8 cellular contexts compared by ENCODE assay signal in the genomic region with DNA sequence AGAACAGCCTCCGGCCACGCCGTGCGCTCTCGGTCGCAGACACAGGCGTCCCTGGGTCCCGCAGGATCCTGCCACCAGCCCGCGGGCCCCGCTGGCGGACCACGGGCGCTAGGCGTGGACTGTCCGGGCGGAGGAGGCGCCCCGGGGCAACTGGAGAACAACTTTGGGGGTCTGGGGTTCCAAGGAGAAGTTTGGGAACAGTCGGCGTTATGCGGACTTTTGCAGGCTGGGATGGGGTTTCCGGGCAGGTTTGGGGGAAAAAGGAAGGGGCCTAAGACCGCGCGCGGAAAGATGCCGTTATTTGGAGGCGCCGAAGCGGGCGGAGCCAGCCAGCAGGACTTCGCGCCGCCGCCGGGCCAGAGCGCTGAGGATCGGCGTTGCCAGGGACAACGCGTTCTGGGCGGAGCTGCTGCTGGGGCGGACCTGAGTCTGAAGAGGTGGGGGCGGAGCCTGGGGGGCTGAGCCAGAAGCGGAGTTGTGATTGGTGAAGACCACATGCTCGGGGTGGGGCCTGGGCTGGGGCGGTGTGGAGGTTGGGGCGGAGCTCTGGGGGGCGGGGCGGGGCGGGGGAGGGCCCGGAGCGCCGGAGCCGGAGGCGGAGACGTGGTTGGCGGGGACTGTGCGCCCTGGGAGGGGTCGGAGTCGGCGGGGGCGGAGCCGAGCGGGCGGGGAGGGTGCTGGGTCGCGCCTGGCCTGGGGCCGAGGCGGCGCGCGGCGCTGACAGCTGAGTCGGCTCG. TPM values are rescaled to one million over a fixed set of nuclear protein-coding genes. Genes with fewer than 3 reads are reported as not detected.
DNase-seq lines count a peak whose midpoint lies in the region; ATAC-seq and TF ChIP-seq lines count a peak whose summit lies in the region.

A gene (plus strand): TSS at position 680 of the 737 bp plus-strand sequence. CDS start 120 bp downstream, outside the sequence.

- peak within 1 kb of the TSS; percentile 55 for H3K4me3 ChIP-seq in kidney epithelial cell (ENCODE audit: low read depth, low read length)

- TF ChIP-seq POLR2A in GM19099 (IDR thresholded peaks at IDR 0.05; ENCODE audit: extremely low read depth, insufficient read length, low read depth), result peak; percentile 65

- peak; percentile 89 for ATAC-seq in HG03378 (IDR thresholded peaks at IDR 0.05; ENCODE audit: unreplicated experiment)

- H3K27me3 ChIP-seq in kidney epithelial cell (ENCODE audit: control insufficient read depth, insufficient read depth, low read length), result peaks cover 24% of the 10 kb centered on the region

- no peaks in the 10 kb centered on the region for H3K36me3 ChIP-seq in kidney epithelial cell (ENCODE audit: control insufficient read depth, insufficient read depth, low read length)

- DNase-seq in AML-193 (lab: John Stamatoyannopoulos, UW) (peak; percentile 92 to 96), NCI-H446 treated with DMSO at 0.1 percent for 48 hours (lab: John Stamatoyannopoulos, UW) (peak; percentile 98), cerebellar nuclear complex (lab: John Stamatoyannopoulos, UW) (peak; percentile 78 to 95), kidney epithelial cell (ENCODE audit: low read depth) (peak; percentile 94)
- peak; percentile 99 for DNase-seq in activated CD4-positive, CD25-positive, alpha-beta regulatory T cell treated with anti-CD3 and anti-CD28 coated beads, Interleukin-2, amount 50 U/mL, for 72 hours
- DNase-seq in stimulated activated CD4-positive, alpha-beta T cell treated with anti-CD3 and anti-CD28 coated beads, Interleukin-15, amount 100 ng/mL, for 24 hours, result peak; percentile 100

- no peak for TF ChIP-seq CTCF in kidney epithelial cell (IDR thresholded peaks at IDR 0.05; ENCODE audit: insufficient read depth, low read length, poor library complexity, severe bottlenecking)

RNA-seq across cellular contexts. Expression of the gene that starts here (rescaled TPM):
- total RNA-seq in kidney epithelial cell, result not detected in 2 replicates

Comparison
In these comparisons a context has a peak if more than half of its experiments do, and no peak if none do; other contexts are left out.
1. Peak in every context shown above with its lines: DNase-seq, ATAC-seq and H3K4me3 ChIP-seq.
2. Peak in DNase-seq and H3K4me3 ChIP-seq in kidney epithelial cell; RNA of the gene not detected or under 1 TPM.